Comparison of ENCODE assay signal across 8 cellular contexts in genomic region chr1:89844236-89844807, GRCh38. TPM values are rescaled to one million over a fixed set of nuclear protein-coding genes. Genes with fewer than 3 reads are reported as not detected.
DNase-seq lines count a peak whose midpoint lies in the region; ATAC-seq and TF ChIP-seq lines count a peak whose summit lies in the region.

No MANE protein-coding gene starts in this region.

- DNase-seq in CD14-positive monocyte (ENCODE audit: low spot score) (no peak), PC-9 (no peak), brain microvascular endothelial cell (no peak), vagina (ENCODE audit: extremely low spot score in 2 of 2) (no peak), OCI-M2 (lab: John Stamatoyannopoulos, UW; ENCODE audit: unreplicated experiment) (no peak), erythroblast (lab: John Stamatoyannopoulos, UW) (no peak)

- no peaks in the 10 kb centered on the region for H3K9me2 ChIP-seq in PC-9 (ENCODE audit: insufficient read depth)

- in situ Hi-C loops in brain microvascular endothelial cell (cut with HindIII; ENCODE audit: low pct_ligation_motif_present, low sequenced_read_pairs), result no loop called here

- TSS peak; percentile 25 for BruUV-seq in PC-9 (replicated peaks; lab: Mats Ljungman, UMichigan)

- H3K36me3 Mint-ChIP-seq in CD14-positive monocyte (peaks cover 42 to 61% of the 10 kb centered on the region in 2 donors), nephron (ENCODE audit: low read depth) (peaks cover 19% of the 10 kb centered on the region)

- H3K4me3 Mint-ChIP-seq in CD14-positive monocyte (peak overlapping the region; percentile 85 to 90), nephron (peak overlapping the region; percentile 84 to 95 (median 88))

- H4K20me1 ChIP-seq in PC-9 (ENCODE audit: insufficient read depth), result no peaks in the 10 kb centered on the region

- H3K36me3 ChIP-seq in PC-9 (ENCODE audit: low read depth) (peaks cover 48% of the 10 kb centered on the region), brain microvascular endothelial cell (replicated peaks) (no peaks in the 10 kb centered on the region), vagina (no peaks in the 10 kb centered on the region)

- H3F3A ChIP-seq in PC-9 (ENCODE audit: insufficient read depth, low read depth), result peaks cover 14% of the 10 kb centered on the region; the same call in 1 of the 2 replicates

- H3K27ac Mint-ChIP-seq in CD14-positive monocyte, result peak overlapping the region in 3 of 7 donors; percentile 23 to 72 (median 43)
- peak overlapping the region in 1 of 3 experiments; percentile 42 for H3K27ac Mint-ChIP-seq in nephron

- no peaks in the 10 kb centered on the region for H3K27me3 ChIP-seq in PC-9 (ENCODE audit: insufficient read depth, low read depth)
- no peaks in the 10 kb centered on the region for H3K27me3 ChIP-seq in brain microvascular endothelial cell (replicated peaks)
- H3K27me3 ChIP-seq in vagina, result no peaks in the 10 kb centered on the region

- intact Hi-C loops in CD14-positive monocyte (cut with micrococcal nuclease), result loop anchor here in 1 of 2 donors (10.0 kb wide), 1 partner anchor 140 kb away; no protein-coding TSS in a partner anchor
- intact Hi-C loops in PC-9 (cut with micrococcal nuclease; ENCODE audit: unreplicated experiment), result no loop called here
- intact Hi-C loops in vagina (cut with DNase I), result no loop called here

- H3K4me3 ChIP-seq in PC-9 (peak overlapping the region; percentile 78), brain microvascular endothelial cell (ENCODE audit: low read depth, low read length) (peak overlapping the region; percentile 95), vagina (peak overlapping the region; percentile 60 to 87)

- TF ChIP-seq CTCF in CD14-positive monocyte (IDR thresholded peaks at IDR 0.05), result no peak
- no peak for TF ChIP-seq CTCF in PC-9 (conservative IDR thresholded peaks at IDR 0.05)
- TF ChIP-seq CTCF in brain microvascular endothelial cell (IDR thresholded peaks at IDR 0.05; ENCODE audit: low read depth, low read length, missing control alignments), result no peak
- no peak for TF ChIP-seq CTCF in nephron (IDR thresholded peaks at IDR 0.05; ENCODE audit: unreplicated experiment in 3 of 3)
- TF ChIP-seq CTCF in vagina (IDR thresholded peaks at IDR 0.05), result no peak

- H3K4me1 ChIP-seq in PC-9 (replicated peaks; ENCODE audit: insufficient read depth), result peaks cover 50% of the 10 kb centered on the region
- peaks cover 20% of the 10 kb centered on the region for H3K4me1 ChIP-seq in vagina

- H3K9me3 Mint-ChIP-seq in CD14-positive monocyte, result no peaks in the 10 kb centered on the region
- no peaks in the 10 kb centered on the region for H3K9me3 Mint-ChIP-seq in nephron

- H3K9me3 ChIP-seq in PC-9 (ENCODE audit: insufficient read depth, low read depth) (0 out of 2 replicates have a peak, but pooled peaks cover 3% of the 10 kb centered on the region), vagina (no peaks in the 10 kb centered on the region)

- CTCF ChIA-PET in PC-9 (lab: Charles Lee), result interaction anchor here (0.6 kb wide), 1 partner anchor 142 kb away, joined by 10 read pairs; no protein-coding TSS in a partner anchor

- H3K79me2 ChIP-seq in PC-9 (ENCODE audit: low read depth), result peaks cover 83% of the 10 kb centered on the region

- no peak for ATAC-seq in HG03354 (IDR thresholded peaks at IDR 0.05; ENCODE audit: poor library complexity, severe bottlenecking, unreplicated experiment)

- H3K27me3 Mint-ChIP-seq in CD14-positive monocyte (ENCODE audit: low read depth in 3 of 3) (no peaks in the 10 kb centered on the region), nephron (ENCODE audit: low read depth) (peaks cover 3% of the 10 kb centered on the region)

- peaks cover 55% of the 10 kb centered on the region for H3K4me1 Mint-ChIP-seq in CD14-positive monocyte
- H3K4me1 Mint-ChIP-seq in nephron, result peaks cover 36% of the 10 kb centered on the region

- POLR2A ChIA-PET in PC-9 (lab: Charles Lee; ENCODE audit: unreplicated experiment), result no interaction called here

- no peak for TF ChIP-seq POLR2A in vagina (IDR thresholded peaks at IDR 0.05)
- no peak for TF ChIP-seq POLR2A in erythroblast (IDR thresholded peaks at IDR 0.05; ENCODE audit: low read length)

- peak overlapping the region; percentile 92 for H3K4me2 ChIP-seq in PC-9

- H2AFZ ChIP-seq in PC-9, result peak overlapping the region; percentile 89

- H3K27ac ChIP-seq in PC-9 (peak overlapping the region; percentile 60), brain microvascular endothelial cell (peak overlapping the region; percentile 64), vagina (peak overlapping the region; percentile 70)

RNA-seq across cellular contexts. Expression of gene LRRC8D, which starts 23.5 kb away (rescaled TPM):
- polyA plus RNA-seq in CD14-positive monocyte, result 10 to 100 TPM; 28.0 to 42.9 TPM
- total RNA-seq in PC-9 (2021) (71.9 and 75.9 TPM in 2 replicates), vagina (4.4 TPM)

Comparison
In these comparisons a context has a peak if more than half of its experiments do, and no peak if none do; other contexts are left out.
1. RNA of gene LRRC8D, which starts 23.5 kb away (total RNA-seq): 71.9 to 75.9 TPM in PC-9; 4.4 TPM in vagina (single experiment); every median in the first group is over 10 times any median in the second.
2. Peak in every context shown above with its lines, with median percentiles within 50 percentile points of each other: H3K27ac ChIP-seq and H3K4me3 ChIP-seq.